Comparison of ENCODE assay signal across 17 cellular contexts in genomic region chr16:90044111-90044551, GRCh38. TPM values are rescaled to one million over a fixed set of nuclear protein-coding genes. Genes with fewer than 3 reads are reported as not detected.
A peak's percentile ranks its signal among the peaks of the same experiment; 100 is the strongest.
DNase-seq lines count a peak whose midpoint lies in the region; ATAC-seq and TF ChIP-seq lines count a peak whose summit lies in the region.
"Had no signal": no experiment of that assay in that cellular context is flagged by ENCODE, and none has a peak within 500 bp of the region (broad histone marks: within the 10 kb centered on the region; RNA-seq: fewer than 3 reads in every experiment).

No MANE protein-coding gene starts in this region.

- H3K4me3 ChIP-seq in HEK293 (ENCODE audit: low read depth, low read length) (no peak overlapping the region), left lung (no peak overlapping the region)
- H3K4me3 ChIP-seq: tibial artery had no signal

- peak; percentile 56 for DNase-seq in A172 (ENCODE audit: low spot score)
- DNase-seq in astrocyte of the hippocampus (ENCODE audit: low read depth, low spot score): peak; percentile 68
- DNase-seq in left lung: peak; percentile 67 to 82
- no peak for DNase-seq in KBM-7
- DNase-seq: activated CD8-positive, alpha-beta T cell treated with anti-CD3 and anti-CD28 coated beads for 36 hours; activated naive CD4-positive, alpha-beta T cell treated with Interleukin-2 at 50 U/mL for 16 hours; erythroblast; mesendoderm; NCI-H446 treated with DMSO at 0.1 percent for 48 hours; T-helper 9 cell; tibial artery had no signal

- H3K27ac ChIP-seq in HEK293 (ENCODE audit: extremely low read depth, low read depth, low read length) (no peak overlapping the region), left lung (no peak overlapping the region)
- H3K27ac ChIP-seq: tibial artery had no signal

- ATAC-seq in left lung (peak; percentile 73), HG02870 (IDR thresholded peaks at IDR 0.05; ENCODE audit: unreplicated experiment) (no peak), GM21447 (IDR thresholded peaks at IDR 0.05; ENCODE audit: unreplicated experiment) (no peak), HG03571 (IDR thresholded peaks at IDR 0.05; ENCODE audit: unreplicated experiment) (no peak)
- ATAC-seq: activated CD8-positive, alpha-beta T cell treated with anti-CD3 and anti-CD28 coated beads for 36 hours; Right ventricle myocardium inferior had no signal

- TF ChIP-seq CTCF in HEK293 (tag by site-specific recombination; IDR thresholded peaks at IDR 0.05): no peak
- TF ChIP-seq CTCF in left lung (IDR thresholded peaks at IDR 0.05): no peak

- intact Hi-C loops in left lung (cut with DNase I): no loop called here

- H3K27me3 ChIP-seq in left lung: peaks cover 0 to 25% of the 10 kb centered on the region in 2 donors

- CTCF ChIA-PET in HEK293 (lab: Yijun Ruan, JAX): interaction anchor here (1.1 kb wide), 1 partner anchor 38 kb away, joined by 3 read pairs; no protein-coding TSS in a partner anchor

- POLR2A ChIA-PET in HEK293 (lab: Yijun Ruan, JAX): interaction anchor here (0.6 to 0.7 kb wide), 2 partner anchors 11 to 18 kb away, joined by 3 read pairs; no protein-coding TSS in a partner anchor

- in situ Hi-C loops in KBM-7 (cut with MboI; ENCODE audit: low pct_unique_long_range_greater_than_20kb, low sequenced_read_pairs): no loop called here

- H3K36me3 ChIP-seq in HEK293 (ENCODE audit: control insufficient read depth in 2 of 2, insufficient read depth in 1 of 2, low read length in 2 of 2) (peaks cover 0 to 49% of the 10 kb centered on the region in 2 experiments; a peak in 2 of 3 replicates), left lung (peaks cover 0 to 44% of the 10 kb centered on the region in 2 donors)

- H3K4me1 ChIP-seq in HEK293 (ENCODE audit: control insufficient read depth, insufficient read depth, low read length) (no peaks in the 10 kb centered on the region), left lung (peaks cover 12 to 13% of the 10 kb centered on the region in 2 donors)

- no peaks in the 10 kb centered on the region for H3K9me3 ChIP-seq in HEK293 (ENCODE audit: control insufficient read depth, insufficient read depth, low read depth, low read length)
- no peaks in the 10 kb centered on the region for H3K9me3 ChIP-seq in left lung
- H3K9me3 ChIP-seq: tibial artery had no signal

TF ChIP-seq in HEK293, 187 proteins besides CTCF, POLR2A, EP300 and RAD21:
- TF ChIP-seq AEBP2 (tag by site-specific recombination; IDR thresholded peaks at IDR 0.05; ENCODE audit: borderline replicate concordance) (no peak), EGR2 (tag by site-specific recombination; IDR thresholded peaks at IDR 0.05; ENCODE audit: low read depth) (peak; percentile 69), ZFHX2 (tag by site-specific recombination; conservative IDR thresholded peaks at IDR 0.05) (peak; percentile 62)
TF ChIP-seq in HEK293: peak in this region for 2.

RNA-seq across cellular contexts. Expression of gene DBNDD1, which starts 24.9 kb away (rescaled TPM):
- 28.9 and 30.1 TPM in 2 replicates for total RNA-seq in A172 (2014; rRNA removed; shearing (Covaris generic))
- total RNA-seq in left lung: 10 to 100 TPM in 1 of 2 donors, 1 to 10 TPM in 1; 8.1 to 20.6 TPM

RNA-seq across cellular contexts. Expression of gene PRDM7, which starts 33.0 kb away (rescaled TPM):
- not detected in 2 replicates for total RNA-seq in A172 (2014; rRNA removed; shearing (Covaris generic))
- not detected for total RNA-seq in left lung
- total RNA-seq: activated CD8-positive, alpha-beta T cell treated with anti-CD3 and anti-CD28 coated beads for 36 hours; osteocyte; Right ventricle myocardium inferior had no signal
